ENCODE assay signal across 15 cellular contexts in the genomic region with DNA sequence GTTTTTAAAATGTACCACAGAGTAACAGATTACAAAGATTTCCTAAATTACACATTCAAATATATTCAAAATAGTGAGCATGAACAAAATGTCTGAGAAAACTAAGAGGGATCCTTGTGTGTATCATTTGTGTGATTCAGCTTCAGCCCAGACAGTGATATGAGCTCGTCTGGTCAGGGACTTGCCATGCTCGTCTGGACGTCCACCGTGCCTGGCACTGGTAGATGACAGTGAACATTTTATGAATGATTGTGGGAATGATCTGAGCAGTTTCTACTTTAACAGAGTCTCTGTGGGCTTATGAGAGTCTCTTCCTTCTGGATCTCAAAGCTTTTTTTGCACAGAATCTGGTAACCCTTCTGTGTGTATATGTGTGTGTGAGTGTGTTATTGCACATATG. TPM values are rescaled to one million over a fixed set of nuclear protein-coding genes. Genes with fewer than 3 reads are reported as not detected.
DNase-seq lines count a peak whose midpoint lies in the region; TF ChIP-seq lines count a peak whose summit lies in the region.
"Had no signal": no experiment of that assay in that cellular context is flagged by ENCODE, and none has a peak within 500 bp of the region (broad histone marks: within the 10 kb centered on the region; RNA-seq: fewer than 3 reads in every experiment).

No MANE protein-coding gene starts in this region.

- H3K27ac Mint-ChIP-seq in chondrocyte (ENCODE audit: unreplicated experiment), result peak overlapping the region; percentile 94
- H3K27ac Mint-ChIP-seq: activated CD4-positive, alpha-beta memory T cell treated with anti-CD3 and anti-CD28 coated beads, Interleukin-2, amount 10 ng/mL, durations not matched to agents 7 days and 5 days; stimulated activated naive CD8-positive, alpha-beta T cell treated with anti-CD3 and anti-CD28 coated beads, Interleukin-15, Interleukin-2, amounts not matched to agents 100 ng/mL and 50 ng/mL, for 24 hours; T-helper 2 cell treated with Interferon-gamma antibody and Interleukin-4, amounts not matched to agents 5 μg/mL and 100 μg/mL, for 36 hours had no signal

- no peak overlapping the region for H3K4me3 Mint-ChIP-seq in chondrocyte (ENCODE audit: unreplicated experiment)
- H3K4me3 Mint-ChIP-seq: activated CD4-positive, alpha-beta memory T cell treated with anti-CD3 and anti-CD28 coated beads, Interleukin-2, amount 10 ng/mL, durations not matched to agents 7 days and 5 days; stimulated activated naive CD8-positive, alpha-beta T cell treated with anti-CD3 and anti-CD28 coated beads, Interleukin-15, Interleukin-2, amounts not matched to agents 100 ng/mL and 50 ng/mL, for 24 hours; T-helper 2 cell treated with Interferon-gamma antibody and Interleukin-4, amounts not matched to agents 5 μg/mL and 100 μg/mL, for 36 hours had no signal

- TF ChIP-seq CTCF in chondrocyte (IDR thresholded peaks at IDR 0.05) (no peak), tibial artery (IDR thresholded peaks at IDR 0.05) (no peak)

- H3K4me1 Mint-ChIP-seq in chondrocyte (ENCODE audit: low read depth), result peaks cover 55% of the 10 kb centered on the region

- 100% methylated on average over 4 of the region's 4 CpGs for WGBS in mesodermal cell (ENCODE audit: insufficient coverage in 2 of 2), 2 experiments

- no peak overlapping the region for H3K4me3 ChIP-seq in mesodermal cell (ENCODE audit: extremely low read depth, insufficient read depth, low read length, poor library complexity, severe bottlenecking)
- no peak overlapping the region for H3K4me3 ChIP-seq in tibial artery
- H3K4me3 ChIP-seq: gastroesophageal sphincter, left lung had no signal

- intact Hi-C loops in tibial artery (cut with DNase I; ENCODE audit: low total_unique reads), result no loop called here

- H3K36me3 ChIP-seq in mesodermal cell (ENCODE audit: control insufficient read depth, insufficient read depth, low read length), result no peaks in the 10 kb centered on the region
- no peaks in the 10 kb centered on the region for H3K36me3 ChIP-seq in tibial artery
- H3K36me3 ChIP-seq: gastroesophageal sphincter, left lung had no signal

- no peaks in the 10 kb centered on the region for H3K9me3 Mint-ChIP-seq in chondrocyte (ENCODE audit: low read depth)
- H3K9me3 Mint-ChIP-seq: activated CD4-positive, alpha-beta memory T cell treated with anti-CD3 and anti-CD28 coated beads, Interleukin-2, amount 10 ng/mL, durations not matched to agents 7 days and 5 days; stimulated activated naive CD8-positive, alpha-beta T cell treated with anti-CD3 and anti-CD28 coated beads, Interleukin-15, Interleukin-2, amounts not matched to agents 100 ng/mL and 50 ng/mL, for 24 hours; T-helper 2 cell treated with Interferon-gamma antibody and Interleukin-4, amounts not matched to agents 5 μg/mL and 100 μg/mL, for 36 hours had no signal

- H3K27me3 ChIP-seq in tibial artery, result no peaks in the 10 kb centered on the region
- H3K27me3 ChIP-seq: gastroesophageal sphincter, left lung had no signal

- DNase-seq in NCI-H226, result peak; percentile 52
- DNase-seq in chondrocyte (ENCODE audit: low spot score), result peak; percentile 26
- DNase-seq in tibial artery, result no peak
- DNase-seq in NCI-H1092 treated with DMSO at 0.1 percent for 48 hours (lab: John Stamatoyannopoulos, UW), result no peak
- no peak for DNase-seq in cerebellar cortex (ENCODE audit: low spot score)
- no peak for DNase-seq in SKM-1 treated with dmso at 0.1 percent for 144 hours (lab: John Stamatoyannopoulos, UW; ENCODE audit: unreplicated experiment)
- DNase-seq: activated CD4-positive, alpha-beta memory T cell treated with anti-CD3 and anti-CD28 coated beads, Interleukin-2, amount 10 ng/mL, durations not matched to agents 7 days and 5 days; left lung; MV-4-11; NCI-H446; nucleus accumbens had no signal

- H3K36me3 Mint-ChIP-seq in chondrocyte (ENCODE audit: low read depth), result no peaks in the 10 kb centered on the region

- H3K9me3 ChIP-seq in mesodermal cell (ENCODE audit: control insufficient read depth, low read length) (no peaks in the 10 kb centered on the region), tibial artery (no peaks in the 10 kb centered on the region)
- H3K9me3 ChIP-seq: gastroesophageal sphincter, left lung had no signal

- H3K4me1 ChIP-seq in mesodermal cell (ENCODE audit: control insufficient read depth, insufficient read depth, low read length, poor library complexity, severe bottlenecking) (peaks cover 49% of the 10 kb centered on the region), tibial artery (peaks cover 3 to 51% (median 35%) of the 10 kb centered on the region in 4 donors)

- H3K27me3 Mint-ChIP-seq in chondrocyte (ENCODE audit: low read depth), result no peaks in the 10 kb centered on the region
- H3K27me3 Mint-ChIP-seq: activated CD4-positive, alpha-beta memory T cell treated with anti-CD3 and anti-CD28 coated beads, Interleukin-2, amount 10 ng/mL, durations not matched to agents 7 days and 5 days; stimulated activated naive CD8-positive, alpha-beta T cell treated with anti-CD3 and anti-CD28 coated beads, Interleukin-15, Interleukin-2, amounts not matched to agents 100 ng/mL and 50 ng/mL, for 24 hours had no signal

- peak overlapping the region; percentile 84 for H3K27ac ChIP-seq in mesodermal cell (ENCODE audit: low read depth, low read length, severe bottlenecking)
- peak overlapping the region; percentile 14 to 88 for H3K27ac ChIP-seq in tibial artery

RNA-seq across cellular contexts. Expression of gene ANKRD2, which starts 34.2 kb away (rescaled TPM):
- 0.46 to 0.60 TPM (median 0.54 TPM) in 3 replicates for total RNA-seq in chondrocyte
- not detected for polyA plus RNA-seq in mesodermal cell (2013, experiment 1 of 2)
- polyA plus RNA-seq in mesodermal cell (2013, experiment 2 of 2), result not detected

RNA-seq across cellular contexts. Expression of gene UBTD1, which starts 39.7 kb away (rescaled TPM):
- total RNA-seq in chondrocyte, result 29.3 to 38.2 TPM (median 38.2 TPM) in 3 replicates
- 36.3 TPM for polyA plus RNA-seq in mesodermal cell (2013, experiment 1 of 2)
- 27.4 TPM for polyA plus RNA-seq in mesodermal cell (2013, experiment 2 of 2)

RNA-seq across cellular contexts. Expression of gene MMS19, which starts 40.2 kb away (rescaled TPM):
- total RNA-seq in chondrocyte, result 63.4 to 80.2 TPM (median 66.6 TPM) in 3 replicates
- 103 TPM for polyA plus RNA-seq in mesodermal cell (2013, experiment 1 of 2)
- 88.0 TPM for polyA plus RNA-seq in mesodermal cell (2013, experiment 2 of 2)

RNA-seq across cellular contexts. Expression of gene HOGA1, which starts 45.8 kb away (rescaled TPM):
- 0.12 TPM in 1 of 3 replicates, not detected in the others for total RNA-seq in chondrocyte
- polyA plus RNA-seq in mesodermal cell (2013, experiment 1 of 2), result 0.74 TPM
- polyA plus RNA-seq in mesodermal cell (2013, experiment 2 of 2), result 1.3 TPM
- total RNA-seq: activated CD4-positive, alpha-beta memory T cell treated with anti-CD3 and anti-CD28 coated beads, Interleukin-2, amount 10 ng/mL, durations not matched to agents 7 days and 5 days had no signal

RNA-seq across cellular contexts. Expression of gene C10orf62, which starts 51.1 kb away (rescaled TPM):
- total RNA-seq in chondrocyte, result not detected in 3 replicates
- not detected for polyA plus RNA-seq in mesodermal cell (2013, experiment 1 of 2)
- polyA plus RNA-seq in mesodermal cell (2013, experiment 2 of 2), result not detected
- total RNA-seq: activated CD4-positive, alpha-beta memory T cell treated with anti-CD3 and anti-CD28 coated beads, Interleukin-2, amount 10 ng/mL, durations not matched to agents 7 days and 5 days; gastroesophageal sphincter; left lung had no signal

Comparison
In these comparisons a context has a peak if more than half of its experiments do, and no peak if none do; other contexts are left out.
1. DNase-seq: peak in NCI-H226 (single experiment) and chondrocyte (single experiment); none in tibial artery (0 of 2), NCI-H1092 treated with DMSO at 0.1 percent for 48 hours (single experiment), cerebellar cortex (single experiment) and SKM-1 treated with dmso at 0.1 percent for 144 hours (single experiment).